In genomic region chr15:90812881-90813280, GRCh38 we compare ENCODE assay signal across 1 cellular context.
TF ChIP-seq lines count a peak whose summit lies in the region.

No MANE protein-coding gene starts in this region.

TF ChIP-seq in SK-N-SH treated with all-trans-retinoic acid at 6 μM for 48 hours, 23 proteins besides CTCF, POLR2A, EP300 and RAD21 (continued from another document):
- TF ChIP-seq, protein P1, sequence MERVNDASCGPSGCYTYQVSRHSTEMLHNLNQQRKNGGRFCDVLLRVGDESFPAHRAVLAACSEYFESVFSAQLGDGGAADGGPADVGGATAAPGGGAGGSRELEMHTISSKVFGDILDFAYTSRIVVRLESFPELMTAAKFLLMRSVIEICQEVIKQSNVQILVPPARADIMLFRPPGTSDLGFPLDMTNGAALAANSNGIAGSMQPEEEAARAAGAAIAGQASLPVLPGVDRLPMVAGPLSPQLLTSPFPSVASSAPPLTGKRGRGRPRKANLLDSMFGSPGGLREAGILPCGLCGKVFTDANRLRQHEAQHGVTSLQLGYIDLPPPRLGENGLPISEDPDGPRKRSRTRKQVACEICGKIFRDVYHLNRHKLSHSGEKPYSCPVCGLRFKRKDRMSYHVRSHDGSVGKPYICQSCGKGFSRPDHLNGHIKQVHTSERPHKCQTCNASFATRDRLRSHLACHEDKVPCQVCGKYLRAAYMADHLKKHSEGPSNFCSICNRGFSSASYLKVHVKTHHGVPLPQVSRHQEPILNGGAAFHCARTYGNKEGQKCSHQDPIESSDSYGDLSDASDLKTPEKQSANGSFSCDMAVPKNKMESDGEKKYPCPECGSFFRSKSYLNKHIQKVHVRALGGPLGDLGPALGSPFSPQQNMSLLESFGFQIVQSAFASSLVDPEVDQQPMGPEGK (CRISPR knock-in tag; IDR thresholded peaks at IDR 0.05; ENCODE audit: borderline replicate concordance) = no peak
- TF ChIP-seq ARNTL (CRISPR knock-in tag; IDR thresholded peaks at IDR 0.05; ENCODE audit: borderline replicate concordance, low read depth) (no peak), ESRRG (CRISPR knock-in tag; IDR thresholded peaks at IDR 0.05) (no peak), GLIS3 (CRISPR knock-in tag; IDR thresholded peaks at IDR 0.05) (no peak), ISL1 (CRISPR knock-in tag; IDR thresholded peaks at IDR 0.05) (no peak), BACH2 (CRISPR knock-in tag; IDR thresholded peaks at IDR 0.05; ENCODE audit: borderline replicate concordance) (no peak)
TF ChIP-seq in SK-N-SH treated with all-trans-retinoic acid at 6 μM for 48 hours: peak in this region for 0.
